In the genomic region with DNA sequence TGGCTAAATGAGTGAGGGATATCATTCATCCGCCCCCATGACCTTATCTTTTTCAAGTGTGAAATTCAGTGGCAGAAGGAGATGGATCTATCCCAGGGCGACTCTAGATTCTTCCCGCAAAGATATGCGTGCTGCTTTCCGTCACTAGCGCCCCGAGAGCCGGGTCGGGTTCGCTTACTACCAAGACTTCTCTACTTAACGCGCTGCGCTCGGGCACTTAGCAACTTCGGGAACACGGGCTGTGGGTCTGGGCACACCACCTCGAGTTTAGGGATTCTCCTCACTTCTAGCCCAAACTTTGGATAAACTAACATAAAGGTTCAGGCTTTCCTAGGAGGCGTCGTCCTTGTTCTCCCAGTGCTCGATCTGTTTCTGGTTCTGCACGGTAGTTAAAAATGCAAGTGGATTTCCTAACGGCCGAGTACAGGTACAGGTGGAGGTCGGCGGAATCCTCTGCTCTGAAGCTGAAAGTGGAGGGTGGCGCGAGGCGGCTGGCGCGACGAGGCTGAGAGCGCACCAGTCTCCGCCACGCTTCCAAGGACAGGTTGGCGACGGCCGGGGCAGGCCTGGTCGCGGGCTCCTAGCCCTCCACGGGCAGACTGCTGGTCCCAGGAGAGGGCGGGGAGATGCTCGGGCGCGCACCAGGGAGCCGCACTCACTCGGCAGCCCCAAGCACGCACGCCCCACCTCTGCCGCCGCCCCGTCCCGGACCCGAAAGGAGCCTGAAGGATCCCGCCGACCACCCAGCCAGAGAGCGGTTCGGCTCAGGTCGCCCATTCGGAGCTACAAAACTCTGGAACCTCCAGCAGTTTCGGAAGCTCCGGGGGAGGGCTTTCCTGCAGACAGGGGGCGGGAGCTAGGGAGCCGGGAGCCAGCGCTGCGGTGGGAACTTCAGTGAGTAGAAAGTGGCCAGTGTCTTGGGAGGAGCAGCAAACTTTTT, we compare ENCODE assay signal across 11 cellular contexts.
A peak's percentile ranks its signal among the peaks of the same experiment; 100 is the strongest.
DNase-seq lines count a peak whose midpoint lies in the region; ATAC-seq and TF ChIP-seq lines count a peak whose summit lies in the region.
"Had no signal": no experiment of that assay in that cellular context is flagged by ENCODE, and none has a peak within 500 bp of the region (broad histone marks: within the 10 kb centered on the region; RNA-seq: fewer than 3 reads in every experiment).

No MANE protein-coding gene starts in this region.

- H3K4me1 ChIP-seq in heart right ventricle (peaks cover 0 to 30% (median 23%) of the 10 kb centered on the region in 9 donors), psoas muscle (peaks cover 6% of the 10 kb centered on the region)

- peaks cover 45% of the 10 kb centered on the region for H3K27me3 ChIP-seq in WERI-Rb-1 (ENCODE audit: insufficient read depth, low read depth, severe bottlenecking)
- peaks cover 7 to 98% (median 92%) of the 10 kb centered on the region in 7 donors for H3K27me3 ChIP-seq in heart right ventricle
- H3K27me3 ChIP-seq in psoas muscle (ENCODE audit: insufficient read depth in 3 of 3, low read length in 2 of 3), result peaks cover 0 to 66% (median 26%) of the 10 kb centered on the region in 3 donors

- H3K4me3 ChIP-seq in WERI-Rb-1 (ENCODE audit: low read depth, low read length), result peak overlapping the region; percentile 82
- peak overlapping the region in 9 of 10 donors; percentile 51 to 71 (median 54) for H3K4me3 ChIP-seq in heart right ventricle
- peak overlapping the region; percentile 78 for H3K4me3 ChIP-seq in psoas muscle

- DNase-seq in ELF-1 (ENCODE audit: low read depth, low spot score) (peak; percentile 79), WERI-Rb-1 (peak; percentile 26), heart right ventricle (no peak), psoas muscle (peak in 1 of 2 donors; percentile 20), cerebellar cortex (ENCODE audit: low spot score) (no peak), superior temporal gyrus (ENCODE audit: extremely low spot score) (no peak)
- DNase-seq: erythroblast; stimulated activated CD8-positive, alpha-beta memory T cell treated with anti-CD3 and anti-CD28 coated beads, Interleukin-4, amount 100 ng/mL, for 48 hours; T-cell had no signal

- peak in 7 of 8 donors; percentile 6 to 38 (median 33) for ATAC-seq in heart right ventricle
- ATAC-seq in psoas muscle, result peak in 1 of 4 donors; percentile 22
- no peak for ATAC-seq in HG03097 (IDR thresholded peaks at IDR 0.05; ENCODE audit: low FRiP score, unreplicated experiment)
- ATAC-seq in HG03342 (IDR thresholded peaks at IDR 0.05; ENCODE audit: unreplicated experiment), result no peak
- ATAC-seq: T-cell had no signal

- no peak for TF ChIP-seq CTCF in WERI-Rb-1 (IDR thresholded peaks at IDR 0.05; ENCODE audit: low read depth, low read length)
- peak in 1 of 9 donors; percentile 8 for TF ChIP-seq CTCF in heart right ventricle (IDR thresholded peaks at IDR 0.05)
- TF ChIP-seq CTCF in psoas muscle (IDR thresholded peaks at IDR 0.05), result no peak

- 15% methylated on average over 65 of the region's 65 CpGs for WGBS in heart right ventricle, 2 donors
- 47 to 59% (median 50%) methylated on average over 62 to 65 of the region's 65 CpGs for WGBS in psoas muscle, 3 donors

- intact Hi-C loops in heart right ventricle (cut with DNase I) (no loop called here), psoas muscle (cut with DNase I) (no loop called here)

- H3K36me3 ChIP-seq in WERI-Rb-1 (no peaks in the 10 kb centered on the region), heart right ventricle (no peaks in the 10 kb centered on the region), psoas muscle (ENCODE audit: insufficient read depth in 1 of 2, low read depth in 1 of 2) (no peaks in the 10 kb centered on the region)

- H3K9me3 ChIP-seq in WERI-Rb-1 (ENCODE audit: severe bottlenecking), result no peaks in the 10 kb centered on the region
- H3K9me3 ChIP-seq in heart right ventricle, result no peaks in the 10 kb centered on the region
- H3K9me3 ChIP-seq in psoas muscle, result no peaks in the 10 kb centered on the region

- no peak overlapping the region for H3K27ac ChIP-seq in WERI-Rb-1
- H3K27ac ChIP-seq in heart right ventricle, result no peak overlapping the region
- H3K27ac ChIP-seq in psoas muscle, result no peak overlapping the region

Comparison
In these comparisons a context has a peak if more than half of its experiments do, and no peak if none do; other contexts are left out.
1. DNase-seq: peak in ELF-1 (single experiment) and WERI-Rb-1 (single experiment); none in heart right ventricle (0 of 2), cerebellar cortex (single experiment) and superior temporal gyrus (single experiment).
2. ATAC-seq: peak in heart right ventricle (7 of 8); none in HG03097 (single experiment) and HG03342 (single experiment).
3. Peak in every context shown above with its lines, with median percentiles within 50 percentile points of each other: H3K4me3 ChIP-seq.